Comparison of ENCODE assay signal across 1 cellular context in the genomic region with DNA sequence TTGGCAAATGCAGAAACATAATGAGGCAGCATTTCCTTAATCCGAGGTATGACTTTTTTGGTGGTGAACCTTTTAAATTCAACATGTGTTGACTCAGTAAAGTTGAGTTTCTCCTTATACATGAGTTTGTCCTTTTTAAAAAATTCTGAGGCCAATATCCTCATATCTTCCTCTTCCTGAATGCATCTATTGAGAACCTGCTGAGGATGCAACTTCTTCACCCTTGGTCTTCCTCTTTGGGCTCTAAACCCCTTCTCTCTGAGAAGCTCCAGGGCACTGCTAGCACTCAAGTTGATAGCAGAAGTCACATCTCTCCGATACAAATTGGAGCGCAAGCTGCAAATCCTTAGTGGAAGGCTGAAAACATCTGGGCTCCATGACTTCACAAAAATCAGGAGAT.
TF ChIP-seq lines count a peak whose summit lies in the region.

No MANE protein-coding gene starts in this region.

TF ChIP-seq in GM23338, 12 proteins besides CTCF, POLR2A, EP300 and RAD21:
- TF ChIP-seq ZNF462 (CRISPR knock-in tag; IDR thresholded peaks at IDR 0.05) (no peak), JUNB (IDR thresholded peaks at IDR 0.05; ENCODE audit: unreplicated experiment) (no peak), ETS1 (IDR thresholded peaks at IDR 0.05) (no peak), ZNF114 (CRISPR knock-in tag; IDR thresholded peaks at IDR 0.05) (no peak)
